In genomic region chr18:61891271-61891670, GRCh38 we compare ENCODE assay signal across 19 cellular contexts. TPM values are rescaled to one million over a fixed set of nuclear protein-coding genes. Genes with fewer than 3 reads are reported as not detected.
DNase-seq lines count a peak whose midpoint lies in the region; ATAC-seq, FAIRE-seq and TF ChIP-seq lines count a peak whose summit lies in the region.
"Had no signal": no experiment of that assay in that cellular context is flagged by ENCODE, and none has a peak within 500 bp of the region (broad histone marks: within the 10 kb centered on the region; RNA-seq: fewer than 3 reads in every experiment).

No MANE protein-coding gene starts in this region.

- BruUV-seq in mammary epithelial cell (replicated peaks; lab: Mats Ljungman, UMichigan) = no TSS peak

- H3K9me3 Mint-ChIP-seq in naive thymus-derived CD4-positive, alpha-beta T cell = peaks cover 0 to 2% (median 0%) of the 10 kb centered on the region in 11 donors
- H3K9me3 Mint-ChIP-seq: activated B cell treated with CpG ODN at 0.5 μM for 24 hours; activated naive CD8-positive, alpha-beta T cell treated with anti-CD3 and anti-CD28 coated beads, Interleukin-2, amount 10 ng/mL, durations not matched to agents 7 days and 5 days; natural killer cell had no signal

- no peak for TF ChIP-seq RAD21 in SK-N-SH (IDR thresholded peaks at IDR 0.05; ENCODE audit: low read length)

- DNase-seq in SK-N-SH (no peak), mammary epithelial cell (peak; percentile 87), keratinocyte (ENCODE audit: low read depth, low spot score) (peak; percentile 70), tibial artery (no peak), NCI-H524 treated with DMSO at 0.1 percent for 48 hours (lab: John Stamatoyannopoulos, UW) (no peak)
- DNase-seq in naive thymus-derived CD4-positive, alpha-beta T cell = no peak
- DNase-seq: activated B cell treated with CpG ODN at 0.5 μM for 24 hours; activated CD8-positive, alpha-beta T cell treated with anti-CD3 and anti-CD28 coated beads, Interleukin-2, amount 10 ng/mL, durations not matched to agents 7 days and 5 days; activated naive CD8-positive, alpha-beta T cell treated with anti-CD3 and anti-CD28 coated beads, Interleukin-2, amount 10 ng/mL, durations not matched to agents 7 days and 5 days; natural killer cell; NCI-H1092; SHP77; stimulated activated naive CD4-positive, alpha-beta T cell; trophoblast cell had no signal

- TF ChIP-seq EP300 in SK-N-SH (IDR thresholded peaks at IDR 0.05; ENCODE audit: borderline replicate concordance in 1 of 2, low read depth in 1 of 2, low read length in 1 of 2) = no peak

- no peaks in the 10 kb centered on the region for H3F3A ChIP-seq in SK-N-SH (replicated peaks; ENCODE audit: insufficient read depth)

- 75% methylated on average over 2 of the region's 2 CpGs for WGBS in SK-N-SH (ENCODE audit: low lambda C conversion rate)
- 0% methylated on average over 2 of the region's 2 CpGs for WGBS in mammary epithelial cell (ENCODE audit: low coverage, missing lambda C conversion rate)

- peaks cover 5 to 16% of the 10 kb centered on the region in 2 experiments; a peak in 3 of 4 replicates for H3K4me1 ChIP-seq in SK-N-SH (ENCODE audit: control insufficient read depth in 1 of 2, insufficient read depth in 2 of 2, low read depth in 1 of 2, low read length in 1 of 2)
- peaks cover 29% of the 10 kb centered on the region for H3K4me1 ChIP-seq in mammary epithelial cell (ENCODE audit: insufficient read depth, low read length)
- peaks cover 21% of the 10 kb centered on the region for H3K4me1 ChIP-seq in keratinocyte (ENCODE audit: control insufficient read depth, extremely low read depth, insufficient read depth, low read length)
- peaks cover 0 to 65% (median 22%) of the 10 kb centered on the region in 4 donors for H3K4me1 ChIP-seq in tibial artery
- peaks cover 4 to 5% of the 10 kb centered on the region in 2 donors for H3K4me1 ChIP-seq in naive thymus-derived CD4-positive, alpha-beta T cell (ENCODE audit: control insufficient read depth in 2 of 2, insufficient read depth in 2 of 2, low read length in 2 of 2)

- H3K4me3 ChIP-seq in SK-N-SH (ENCODE audit: low read depth in 2 of 2, low read length in 1 of 2) (peak overlapping the region; percentile 91 to 95; a peak in 3 of 4 replicates), mammary epithelial cell (replicated peaks in 1 of 3; ENCODE audit: insufficient read depth in 1 of 3, low read depth in 2 of 3, low read length in 3 of 3) (peak overlapping the region in 1 of 3 experiments; percentile 91), keratinocyte (ENCODE audit: control insufficient read depth in 2 of 3, extremely low read depth in 1 of 3, insufficient read depth in 2 of 3, low read depth in 1 of 3, low read length in 3 of 3) (no peak overlapping the region), tibial artery (peak overlapping the region; percentile 92 to 93)
- no peak overlapping the region for H3K4me3 ChIP-seq in naive thymus-derived CD4-positive, alpha-beta T cell (ENCODE audit: low read length)
- H3K4me3 ChIP-seq: BLaER1 treated with 17β-estradiol and CSF1 and Interleukin-3, amounts not matched to agents 10 nM and 100 nM; lung had no signal

- H3K4me3 Mint-ChIP-seq in naive thymus-derived CD4-positive, alpha-beta T cell = no peak overlapping the region
- H3K4me3 Mint-ChIP-seq: activated B cell treated with CpG ODN at 0.5 μM for 24 hours; activated CD8-positive, alpha-beta T cell treated with anti-CD3 and anti-CD28 coated beads, Interleukin-2, amount 10 ng/mL, durations not matched to agents 7 days and 5 days; activated naive CD8-positive, alpha-beta T cell treated with anti-CD3 and anti-CD28 coated beads, Interleukin-2, amount 10 ng/mL, durations not matched to agents 7 days and 5 days had no signal

- POLR2A ChIA-PET in SK-N-SH (lab: Yijun Ruan, JAX) = no interaction called here
- POLR2A ChIA-PET in naive thymus-derived CD4-positive, alpha-beta T cell (lab: Charles Lee) = no interaction called here

- H3K4me1 Mint-ChIP-seq in naive thymus-derived CD4-positive, alpha-beta T cell = peaks cover 9 to 16% (median 13%) of the 10 kb centered on the region in 7 donors

- dilution Hi-C loops in mammary epithelial cell (cut with HindIII; ENCODE audit: low sequenced_read_pairs) (no loop called here), keratinocyte (cut with MboI; ENCODE audit: extremely low pct_ligation_motif_present, low sequenced_read_pairs) (no loop called here)

- peak; percentile 74 for FAIRE-seq in keratinocyte (lab: Jason Lieb, UNC)

- ATAC-seq in SK-N-SH treated with all-trans-retinoic acid at 6 μM for 48 hours (no peak), GM18520 (IDR thresholded peaks at IDR 0.05; ENCODE audit: unreplicated experiment) (no peak)
- no peak for ATAC-seq in naive thymus-derived CD4-positive, alpha-beta T cell
- ATAC-seq: activated CD8-positive, alpha-beta T cell treated with anti-CD3 and anti-CD28 coated beads, Interleukin-2, amount 10 ng/mL, durations not matched to agents 7 days and 5 days; natural killer cell had no signal

- H3K27me3 Mint-ChIP-seq in naive thymus-derived CD4-positive, alpha-beta T cell = peaks cover 4 to 60% (median 27%) of the 10 kb centered on the region in 5 donors

- no peak overlapping the region for H3K27ac Mint-ChIP-seq in naive thymus-derived CD4-positive, alpha-beta T cell
- H3K27ac Mint-ChIP-seq: activated B cell treated with CpG ODN at 0.5 μM for 24 hours; activated CD8-positive, alpha-beta T cell treated with anti-CD3 and anti-CD28 coated beads, Interleukin-2, amount 10 ng/mL, durations not matched to agents 7 days and 5 days; activated naive CD8-positive, alpha-beta T cell treated with anti-CD3 and anti-CD28 coated beads, Interleukin-2, amount 10 ng/mL, durations not matched to agents 7 days and 5 days; natural killer cell had no signal

- peak overlapping the region; percentile 3 to 85; a peak in 2 of 4 replicates for H3K27ac ChIP-seq in SK-N-SH (ENCODE audit: low read depth in 2 of 2, low read length in 1 of 2)
- H3K27ac ChIP-seq in mammary epithelial cell (ENCODE audit: insufficient read depth, low read depth, low read length) = peak overlapping the region; percentile 67
- H3K27ac ChIP-seq in keratinocyte (ENCODE audit: control insufficient read depth, insufficient read depth, low read length) = peak overlapping the region; percentile 44
- H3K27ac ChIP-seq in tibial artery = peak overlapping the region; percentile 92 to 93
- H3K27ac ChIP-seq in naive thymus-derived CD4-positive, alpha-beta T cell (ENCODE audit: low read depth, low read length) = no peak overlapping the region
- H3K27ac ChIP-seq: BLaER1 treated with 17β-estradiol and CSF1 and Interleukin-3, amounts not matched to agents 10 nM and 100 nM; HL-60 had no signal

- peaks cover 2% of the 10 kb centered on the region for H3K9me1 ChIP-seq in keratinocyte (ENCODE audit: control insufficient read depth, extremely low read depth, insufficient read depth, low read length)

- H4K20me1 ChIP-seq in SK-N-SH (ENCODE audit: insufficient read depth) = peaks cover 56% of the 10 kb centered on the region
- no peaks in the 10 kb centered on the region for H4K20me1 ChIP-seq in mammary epithelial cell (ENCODE audit: insufficient read depth, low read length)
- peaks cover 4% of the 10 kb centered on the region for H4K20me1 ChIP-seq in keratinocyte (ENCODE audit: control insufficient read depth, extremely low read depth, insufficient read depth, low read length)

- peak overlapping the region; percentile 87; the same call in 1 of the 2 replicates for H3K9ac ChIP-seq in SK-N-SH
- no peak overlapping the region for H3K9ac ChIP-seq in mammary epithelial cell (ENCODE audit: insufficient read depth, low read length)
- H3K9ac ChIP-seq in keratinocyte (ENCODE audit: control insufficient read depth, extremely low read depth, insufficient read depth, low read length) = no peak overlapping the region
- H3K9ac ChIP-seq: BLaER1 treated with 17β-estradiol and CSF1 and Interleukin-3, amounts not matched to agents 10 nM and 100 nM had no signal

- H3K36me3 ChIP-seq in SK-N-SH (replicated peaks in 1 of 2; ENCODE audit: control insufficient read depth in 1 of 2, insufficient read depth in 2 of 2, low read length in 1 of 2) = peaks cover 39 to 42% of the 10 kb centered on the region in 2 experiments
- peaks cover 8% of the 10 kb centered on the region for H3K36me3 ChIP-seq in mammary epithelial cell (ENCODE audit: insufficient read depth, low read length)
- peaks cover 9 to 13% of the 10 kb centered on the region in 2 experiments for H3K36me3 ChIP-seq in keratinocyte (ENCODE audit: control insufficient read depth in 2 of 2, extremely low read depth in 1 of 2, insufficient read depth in 2 of 2, low read length in 2 of 2)
- H3K36me3 ChIP-seq in tibial artery = peaks cover 21 to 29% (median 24%) of the 10 kb centered on the region in 3 donors
- no peaks in the 10 kb centered on the region for H3K36me3 ChIP-seq in naive thymus-derived CD4-positive, alpha-beta T cell (ENCODE audit: control insufficient read depth in 2 of 3, insufficient read depth in 3 of 3, low read length in 3 of 3)
- H3K36me3 ChIP-seq: BLaER1 treated with 17β-estradiol and CSF1 and Interleukin-3, amounts not matched to agents 10 nM and 100 nM had no signal

- peaks cover 78% of the 10 kb centered on the region for H3K79me2 ChIP-seq in SK-N-SH (ENCODE audit: insufficient read depth)
- H3K79me2 ChIP-seq in mammary epithelial cell (ENCODE audit: insufficient read depth, low read length) = peaks cover 53% of the 10 kb centered on the region
- H3K79me2 ChIP-seq in keratinocyte (ENCODE audit: control insufficient read depth, insufficient read depth, low read length) = peaks cover 28% of the 10 kb centered on the region

- no peaks in the 10 kb centered on the region for H3K9me3 ChIP-seq in SK-N-SH
- no peaks in the 10 kb centered on the region for H3K9me3 ChIP-seq in mammary epithelial cell (replicated peaks; ENCODE audit: insufficient read depth, low read length)
- H3K9me3 ChIP-seq in keratinocyte (ENCODE audit: control insufficient read depth, low read depth, low read length) = no peaks in the 10 kb centered on the region
- no peaks in the 10 kb centered on the region for H3K9me3 ChIP-seq in tibial artery
- H3K9me3 ChIP-seq in naive thymus-derived CD4-positive, alpha-beta T cell (ENCODE audit: control insufficient read depth in 2 of 3, low read length in 3 of 3) = no peaks in the 10 kb centered on the region
- H3K9me3 ChIP-seq: BLaER1 treated with 17β-estradiol and CSF1 and Interleukin-3, amounts not matched to agents 10 nM and 100 nM had no signal

- H3K4me2 ChIP-seq in SK-N-SH = peak overlapping the region; percentile 90
- H3K4me2 ChIP-seq in mammary epithelial cell (ENCODE audit: insufficient read depth, low read depth, low read length) = peak overlapping the region; percentile 96
- peak overlapping the region; percentile 94 for H3K4me2 ChIP-seq in keratinocyte (ENCODE audit: control insufficient read depth, extremely low read depth, insufficient read depth, low read depth, low read length)
- H3K4me2 ChIP-seq: BLaER1 treated with 17β-estradiol and CSF1 and Interleukin-3, amounts not matched to agents 10 nM and 100 nM had no signal

- CTCF ChIA-PET in SK-N-SH (lab: Yijun Ruan, JAX) = interaction anchor here (1.1 to 1.7 kb wide), 3 partner anchors 10 to 309 kb away, joined by 5 to 7 read pairs (median 5); no protein-coding TSS in a partner anchor
- CTCF ChIA-PET in mammary epithelial cell (lab: Charles Lee; ENCODE audit: low non-redundant PET) = interaction anchor here (0.6 kb wide), 1 partner anchor 240 kb away, joined by 8 read pairs; no protein-coding TSS in a partner anchor
- CTCF ChIA-PET in naive thymus-derived CD4-positive, alpha-beta T cell (lab: Charles Lee) = no interaction called here

- no peaks in the 10 kb centered on the region for H3K9me2 ChIP-seq in SK-N-SH

- no peak overlapping the region for H2AFZ ChIP-seq in SK-N-SH (ENCODE audit: low read depth)
- no peak overlapping the region for H2AFZ ChIP-seq in mammary epithelial cell (ENCODE audit: low read depth, low read length)
- no peak overlapping the region for H2AFZ ChIP-seq in keratinocyte (ENCODE audit: control insufficient read depth, low read length)

- TF ChIP-seq CTCF in SK-N-SH (IDR thresholded peaks at IDR 0.05) = no peak
- no peak for TF ChIP-seq CTCF in mammary epithelial cell (conservative IDR thresholded peaks at IDR 0.05 in 1 of 2, IDR thresholded peaks at IDR 0.05 in 1 of 2; ENCODE audit: extremely low read depth in 1 of 2, insufficient read depth in 1 of 2, low read depth in 1 of 2, low read length in 2 of 2)
- TF ChIP-seq CTCF in keratinocyte (optimal IDR thresholded peaks at IDR 0.05 in 1 of 3, IDR thresholded peaks at IDR 0.05 in 1 of 3, conservative IDR thresholded peaks at IDR 0.05 in 1 of 3; ENCODE audit: extremely low read depth in 1 of 3, insufficient read depth in 2 of 3, low read length in 3 of 3) = no peak
- no peak for TF ChIP-seq CTCF in tibial artery (IDR thresholded peaks at IDR 0.05)

- in situ Hi-C loops in mammary epithelial cell (cut with MboI; ENCODE audit: low sequenced_read_pairs in 2 of 2) = loop anchor here (10.0 to 25.0 kb wide), 3 partner anchors 244 to 336 kb away; no protein-coding TSS in a partner anchor

- H3K36me3 Mint-ChIP-seq in naive thymus-derived CD4-positive, alpha-beta T cell = no peaks in the 10 kb centered on the region
- H3K36me3 Mint-ChIP-seq: activated naive CD8-positive, alpha-beta T cell treated with anti-CD3 and anti-CD28 coated beads, Interleukin-2, amount 10 ng/mL, durations not matched to agents 7 days and 5 days; natural killer cell had no signal

- intact Hi-C loops in mammary epithelial cell (cut with micrococcal nuclease) = loop anchor here (1.0 to 5.0 kb wide), 3 partner anchors 39 to 569 kb away; no protein-coding TSS in a partner anchor
- intact Hi-C loops in tibial artery (cut with DNase I; ENCODE audit: low total_unique reads) = loop anchor here (10.0 kb wide), 2 partner anchors 244 to 306 kb away; no protein-coding TSS in a partner anchor
- intact Hi-C loops in naive thymus-derived CD4-positive, alpha-beta T cell (cut with micrococcal nuclease) = loop anchor here (5.0 to 10.0 kb wide), 6 partner anchors 56 to 1474 kb away; partner anchors contain the start of genes KDSR (in 1 of the 2), PHLPP1 (in 1 of the 2), PIGN (in 1 of the 2) and RELCH (in 1 of the 2)

- H3K27me3 ChIP-seq in SK-N-SH (ENCODE audit: insufficient read depth) (no peaks in the 10 kb centered on the region), mammary epithelial cell (ENCODE audit: insufficient read depth, low read length) (no peaks in the 10 kb centered on the region), keratinocyte (ENCODE audit: control insufficient read depth, extremely low read depth, insufficient read depth, low read length) (no peaks in the 10 kb centered on the region), tibial artery (no peaks in the 10 kb centered on the region)
- peaks cover 0 to 5% of the 10 kb centered on the region in 2 donors for H3K27me3 ChIP-seq in naive thymus-derived CD4-positive, alpha-beta T cell (ENCODE audit: control insufficient read depth in 2 of 2, insufficient read depth in 2 of 2, low read length in 2 of 2)

RNA-seq across cellular contexts. Expression of gene RNF152, which starts 1.5 kb away (rescaled TPM):
- polyA plus RNA-seq in SK-N-SH (2012; rRNA removed) = 6.6 and 7.9 TPM in 2 replicates
- polyA plus RNA-seq in SK-N-SH (2012; cell fraction: cytosol; rRNA removed) = 3.4 and 5.5 TPM in 2 replicates
- polyA plus RNA-seq in SK-N-SH (2012; cell fraction: nucleus; rRNA removed) = 4.3 and 5.7 TPM in 2 replicates
- total RNA-seq in mammary epithelial cell = 10 to 100 TPM; 27.3 to 51.3 TPM
- 14.0 TPM for polyA plus RNA-seq in mammary epithelial cell
- polyA minus RNA-seq in mammary epithelial cell = 30.8 TPM
- 10.1 to 29.9 TPM (median 12.6 TPM) in 3 replicates for polyA plus RNA-seq in keratinocyte
- 6.9 TPM for polyA plus RNA-seq in keratinocyte (2011; ENCODE audit: low read depth)
- 11.0 and 11.8 TPM in 2 replicates for polyA plus RNA-seq in keratinocyte (2011; cell fraction: cytosol; rRNA removed)
- polyA plus RNA-seq in keratinocyte (2011; cell fraction: nucleus; rRNA removed) = 29.0 TPM in 2 replicates
- 9.4 and 11.9 TPM in 2 replicates for polyA plus RNA-seq in keratinocyte (2012; ENCODE audit: low replicate concordance)
- polyA minus RNA-seq in keratinocyte = 52.0 to 245 TPM (median 102 TPM) in 3 replicates
- polyA minus RNA-seq in keratinocyte (2011; cell fraction: cytosol; rRNA and poly(A)+ RNA removed) = 75.4 TPM
- 104 and 146 TPM in 2 replicates for polyA minus RNA-seq in keratinocyte (2011; cell fraction: nucleus; rRNA and poly(A)+ RNA removed)
- total RNA-seq in naive thymus-derived CD4-positive, alpha-beta T cell = 1 to 10 TPM in 2 of 5 experiments, under 1 TPM in 1, not detected in 2; 0.08 to 1.9 (median 1.7) TPM
- not detected for polyA plus RNA-seq in naive thymus-derived CD4-positive, alpha-beta T cell
- total RNA-seq: activated CD8-positive, alpha-beta T cell treated with anti-CD3 and anti-CD28 coated beads, Interleukin-2, amount 10 ng/mL, durations not matched to agents 7 days and 5 days had no signal

Comparison
In these comparisons a context has a peak if more than half of its experiments do, and no peak if none do; other contexts are left out.
1. DNase-seq: peak in mammary epithelial cell (single experiment) and keratinocyte (single experiment); none in SK-N-SH (single experiment), tibial artery (0 of 2), NCI-H524 treated with DMSO at 0.1 percent for 48 hours (single experiment) and naive thymus-derived CD4-positive, alpha-beta T cell (0 of 9).
2. H3K4me3 ChIP-seq: peak in SK-N-SH (2 of 2) and tibial artery (2 of 2); none in keratinocyte (0 of 3) and naive thymus-derived CD4-positive, alpha-beta T cell (single experiment).
3. Peak in every context shown above with its lines, with median percentiles within 50 percentile points of each other: H3K4me2 ChIP-seq.